8 cellular contexts compared by ENCODE assay signal in genomic region chr11:15073361-15074205, GRCh38. TPM values are rescaled to one million over a fixed set of nuclear protein-coding genes. Genes with fewer than 3 reads are reported as not detected.
DNase-seq lines count a peak whose midpoint lies in the region; ATAC-seq and FAIRE-seq lines count a peak whose summit lies in the region.

A gene with protein sequence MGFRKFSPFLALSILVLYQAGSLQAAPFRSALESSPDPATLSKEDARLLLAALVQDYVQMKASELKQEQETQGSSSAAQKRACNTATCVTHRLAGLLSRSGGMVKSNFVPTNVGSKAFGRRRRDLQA (plus strand): TSS chr11:15073593. CDS start chr11:15074719, 1,126 bp downstream.

- peak within 1 kb of the TSS; percentile 87 for H3K4me3 ChIP-seq in iPS-15b (ENCODE audit: low read depth, low read length)

- H3K9ac ChIP-seq in iPS-15b (ENCODE audit: low read depth, low read length) = no peak within 1 kb of the TSS

- H3K36me3 Mint-ChIP-seq in activated naive CD8-positive, alpha-beta T cell treated with anti-CD3 and anti-CD28 coated beads for 36 hours = peaks cover 4% of the 10 kb centered on the region

- DNase-seq in DMS153 treated with DMSO at 0.1 percent for 48 hours (lab: John Stamatoyannopoulos, UW; ENCODE audit: unreplicated experiment) = peak; percentile 64
- DNase-seq in NCI-H2227 (lab: John Stamatoyannopoulos, UW; ENCODE audit: unreplicated experiment) = peak; percentile 44
- peak; percentile 51 for DNase-seq in activated naive CD8-positive, alpha-beta T cell treated with anti-CD3 and anti-CD28 coated beads for 36 hours
- DNase-seq in stimulated activated CD4-positive, alpha-beta T cell treated with anti-CD3 and anti-CD28 coated beads, Interleukin-2, amount 100 ng/mL, for 24 hours = peak; percentile 39 to 52
- no peak for DNase-seq in GM19239 (ENCODE audit: insufficient read length, low spot score)
- DNase-seq in HPDE6-E6E7 (ENCODE audit: extremely low spot score) = no peak

- H3K9me3 Mint-ChIP-seq in activated naive CD8-positive, alpha-beta T cell treated with anti-CD3 and anti-CD28 coated beads for 36 hours = peaks cover 10% of the 10 kb centered on the region

- H3K4me3 Mint-ChIP-seq in activated naive CD8-positive, alpha-beta T cell treated with anti-CD3 and anti-CD28 coated beads for 36 hours = peak within 1 kb of the TSS; percentile 85

- H3K27me3 ChIP-seq in iPS-15b (ENCODE audit: control insufficient read depth, insufficient read depth, low read length) = peaks cover 30% of the 10 kb centered on the region

- FAIRE-seq in GM19239 (lab: Jason Lieb, UNC) = no peak

- H3K4me1 ChIP-seq in iPS-15b (ENCODE audit: control insufficient read depth, insufficient read depth, low read length) = no peaks in the 10 kb centered on the region

- H3K9me3 ChIP-seq in iPS-15b (ENCODE audit: control insufficient read depth, insufficient read depth, low read length) = no peaks in the 10 kb centered on the region

- peaks cover 21% of the 10 kb centered on the region for H3K27me3 Mint-ChIP-seq in activated naive CD8-positive, alpha-beta T cell treated with anti-CD3 and anti-CD28 coated beads for 36 hours

- H3K36me3 ChIP-seq in iPS-15b (ENCODE audit: control insufficient read depth, insufficient read depth, low read length) = no peaks in the 10 kb centered on the region

- ATAC-seq in HG02981 (IDR thresholded peaks at IDR 0.05; ENCODE audit: unreplicated experiment) = no peak

- H3K4me1 Mint-ChIP-seq in activated naive CD8-positive, alpha-beta T cell treated with anti-CD3 and anti-CD28 coated beads for 36 hours = peaks cover 12% of the 10 kb centered on the region

- H3K27ac Mint-ChIP-seq in activated naive CD8-positive, alpha-beta T cell treated with anti-CD3 and anti-CD28 coated beads for 36 hours = peak within 1 kb of the TSS; percentile 70

RNA-seq across cellular contexts. Expression of the gene that starts here (rescaled TPM):
- total RNA-seq in activated naive CD8-positive, alpha-beta T cell treated with anti-CD3 and anti-CD28 coated beads for 36 hours = 1 to 10 TPM; 3.2 to 5.0 TPM

Comparison
In these comparisons a context has a peak if more than half of its experiments do, and no peak if none do; other contexts are left out.
1. DNase-seq: peak in DMS153 treated with DMSO at 0.1 percent for 48 hours (single experiment), NCI-H2227 (single experiment), activated naive CD8-positive, alpha-beta T cell treated with anti-CD3 and anti-CD28 coated beads for 36 hours (single experiment) and stimulated activated CD4-positive, alpha-beta T cell treated with anti-CD3 and anti-CD28 coated beads, Interleukin-2, amount 100 ng/mL, for 24 hours (2 of 2); none in GM19239 (single experiment) and HPDE6-E6E7 (single experiment).